Comparison of ENCODE assay signal across 9 cellular contexts in genomic region chr11:61378713-61379313, GRCh38. TPM values are rescaled to one million over a fixed set of nuclear protein-coding genes. Genes with fewer than 3 reads are reported as not detected.
DNase-seq lines count a peak whose midpoint lies in the region; ATAC-seq and TF ChIP-seq lines count a peak whose summit lies in the region.
"Had no signal": no experiment of that assay in that cellular context is flagged by ENCODE, and none has a peak within 500 bp of the region (broad histone marks: within the 10 kb centered on the region; RNA-seq: fewer than 3 reads in every experiment).

No MANE protein-coding gene starts in this region.

- H3K27me3 ChIP-seq in gastroesophageal sphincter (no peaks in the 10 kb centered on the region), gastrocnemius medialis (no peaks in the 10 kb centered on the region)

- DNase-seq in GF-D8 (lab: John Stamatoyannopoulos, UW), result peak; percentile 77
- peak; percentile 27 to 62 for DNase-seq in gastrocnemius medialis
- no peak for DNase-seq in anterior cingulate cortex (lab: John Stamatoyannopoulos, UW)
- DNase-seq: activated naive CD4-positive, alpha-beta T cell treated with Interleukin-2 at 50 U/mL for 16 hours had no signal

- H3K4me1 ChIP-seq in gastroesophageal sphincter (peaks cover 0 to 9% (median 4%) of the 10 kb centered on the region in 3 donors), gastrocnemius medialis (peaks cover 8 to 15% of the 10 kb centered on the region in 2 donors)

- H3K9me3 ChIP-seq in gastroesophageal sphincter (no peaks in the 10 kb centered on the region), gastrocnemius medialis (no peaks in the 10 kb centered on the region)

- no peak for TF ChIP-seq CTCF in gastroesophageal sphincter (IDR thresholded peaks at IDR 0.05)
- no peak for TF ChIP-seq CTCF in gastrocnemius medialis (IDR thresholded peaks at IDR 0.05 in 4 of 5, conservative IDR thresholded peaks at IDR 0.05 in 1 of 5)

- ATAC-seq in SK-N-SH treated with all-trans-retinoic acid at 6 μM for 48 hours, result peak; percentile 86
- ATAC-seq in gastroesophageal sphincter, result peak; percentile 98
- peak; percentile 92 to 99 for ATAC-seq in gastrocnemius medialis
- no peak for ATAC-seq in HG02798 (IDR thresholded peaks at IDR 0.05; ENCODE audit: poor library complexity, unreplicated experiment)
- ATAC-seq in GM19455 (IDR thresholded peaks at IDR 0.05; ENCODE audit: unreplicated experiment), result no peak
- no peak for ATAC-seq in GM21381 (IDR thresholded peaks at IDR 0.05; ENCODE audit: unreplicated experiment)

- WGBS in gastroesophageal sphincter (ENCODE audit: low coverage in 1 of 2), 2 donors, result 76% methylated on average over 4 to 5 of the region's 5 CpGs

- H3K36me3 ChIP-seq in gastroesophageal sphincter, result peaks cover 0 to 27% of the 10 kb centered on the region in 2 donors
- H3K36me3 ChIP-seq in gastrocnemius medialis, result peaks cover 0 to 3% of the 10 kb centered on the region in 2 donors

- H3K27ac ChIP-seq in gastroesophageal sphincter, result peak overlapping the region in 3 of 4 donors; percentile 35 to 54 (median 50)
- H3K27ac ChIP-seq in gastrocnemius medialis, result peak overlapping the region; percentile 27 to 82 (median 53)

- no peak for TF ChIP-seq EP300 in gastroesophageal sphincter (IDR thresholded peaks at IDR 0.05)

- intact Hi-C loops in gastrocnemius medialis (cut with DNase I; ENCODE audit: low total_unique reads), result loop anchor here (1.0 kb wide), 1 partner anchor 17 kb away; the partner anchor contains the start of gene TMEM138

- H3K4me3 ChIP-seq in gastroesophageal sphincter (no peak overlapping the region), gastrocnemius medialis (no peak overlapping the region)

- TF ChIP-seq POLR2A in gastroesophageal sphincter (IDR thresholded peaks at IDR 0.05) (no peak), gastrocnemius medialis (IDR thresholded peaks at IDR 0.05) (no peak)

- in situ Hi-C loops in gastrocnemius medialis (cut with MboI; ENCODE audit: low sequenced_read_pairs in 4 of 4), result no loop called here

TF ChIP-seq in SK-N-SH treated with all-trans-retinoic acid at 6 μM for 48 hours, 23 proteins besides CTCF, POLR2A, EP300 and RAD21:
- no peak for TF ChIP-seq ZNF565 (CRISPR knock-in tag; conservative IDR thresholded peaks at IDR 0.05; ENCODE audit: low read depth)
- no peak for TF ChIP-seq ESRRG (CRISPR knock-in tag; IDR thresholded peaks at IDR 0.05)
- TF ChIP-seq ZC3H10 (CRISPR knock-in tag; IDR thresholded peaks at IDR 0.05), result no peak
- TF ChIP-seq CSRNP3 (CRISPR knock-in tag; IDR thresholded peaks at IDR 0.05), result no peak
- no peak for TF ChIP-seq CSDC2 (CRISPR knock-in tag; IDR thresholded peaks at IDR 0.05)
- TF ChIP-seq ISL1 (CRISPR knock-in tag; IDR thresholded peaks at IDR 0.05), result no peak
- TF ChIP-seq RARB (CRISPR knock-in tag; IDR thresholded peaks at IDR 0.05), result no peak
- TF ChIP-seq OSR1 (CRISPR knock-in tag; IDR thresholded peaks at IDR 0.05), result no peak
- no peak for TF ChIP-seq PPARA (CRISPR knock-in tag; IDR thresholded peaks at IDR 0.05; ENCODE audit: borderline replicate concordance)
- no peak for TF ChIP-seq ARNTL (CRISPR knock-in tag; IDR thresholded peaks at IDR 0.05; ENCODE audit: borderline replicate concordance, low read depth)
- no peak for TF ChIP-seq SNAI2 (CRISPR knock-in tag; IDR thresholded peaks at IDR 0.05)

RNA-seq across cellular contexts. Expression of gene TMEM216, which starts 13.6 kb away (rescaled TPM):
- total RNA-seq in gastroesophageal sphincter, result 1 to 10 TPM; 8.9 to 9.4 (median 9.0) TPM
- 1 to 10 TPM; 2.6 to 8.5 (median 5.2) TPM for total RNA-seq in gastrocnemius medialis

RNA-seq across cellular contexts. Expression of gene TMEM138, which starts 16.6 kb away (rescaled TPM):
- total RNA-seq in gastroesophageal sphincter, result 10 to 100 TPM; 18.3 to 37.0 (median 21.7) TPM
- 10 to 100 TPM in 3 of 4 donors, 1 to 10 TPM in 1; 9.4 to 18.4 (median 13.9) TPM for total RNA-seq in gastrocnemius medialis

RNA-seq across cellular contexts. Expression of gene CYB561A3, which starts 17.1 kb away (rescaled TPM):
- 10 to 100 TPM; 23.3 to 44.0 (median 33.4) TPM for total RNA-seq in gastroesophageal sphincter
- total RNA-seq in gastrocnemius medialis, result 10 to 100 TPM; 23.7 to 56.6 (median 26.4) TPM

RNA-seq across cellular contexts. Expression of gene TKFC, which starts 45.8 kb away (rescaled TPM):
- 10 to 100 TPM in 3 of 4 donors, 1 to 10 TPM in 1; 9.4 to 15.1 (median 13.4) TPM for total RNA-seq in gastroesophageal sphincter
- total RNA-seq in gastrocnemius medialis, result 10 to 100 TPM in 3 of 4 donors, 1 to 10 TPM in 1; 6.7 to 14.8 (median 11.8) TPM

RNA-seq across cellular contexts. Expression of gene DDB1, which starts 45.9 kb away (rescaled TPM):
- total RNA-seq in gastroesophageal sphincter (100 to 1,000 TPM; 139 to 159 (median 140) TPM), gastrocnemius medialis (100 to 1,000 TPM; 175 to 215 (median 189) TPM)

Comparison
In these comparisons a context has a peak if more than half of its experiments do, and no peak if none do; other contexts are left out.
1. DNase-seq: peak in GF-D8 (single experiment) and gastrocnemius medialis (2 of 2); none in anterior cingulate cortex (0 of 58).
2. ATAC-seq: peak in SK-N-SH treated with all-trans-retinoic acid at 6 μM for 48 hours (single experiment), gastroesophageal sphincter (single experiment) and gastrocnemius medialis (2 of 2); none in HG02798 (single experiment), GM19455 (single experiment) and GM21381 (single experiment).